Comparison of ENCODE assay signal across 10 cellular contexts in genomic region chr1:200780545-200781444, GRCh38.
A peak's percentile ranks its signal among the peaks of the same experiment; 100 is the strongest.
DNase-seq lines count a peak whose midpoint lies in the region; ATAC-seq and FAIRE-seq lines count a peak whose summit lies in the region.
"Had no signal": no experiment of that assay in that cellular context is flagged by ENCODE, and none has a peak within 500 bp of the region (broad histone marks: within the 10 kb centered on the region; RNA-seq: fewer than 3 reads in every experiment).

No MANE protein-coding gene starts in this region.

- no peak for ATAC-seq in GM18873 (IDR thresholded peaks at IDR 0.05; ENCODE audit: low FRiP score, unreplicated experiment)
- ATAC-seq in GM21526 (IDR thresholded peaks at IDR 0.05; ENCODE audit: low FRiP score, unreplicated experiment), result no peak

- FAIRE-seq in GM19239 (lab: Jason Lieb, UNC), result peak; percentile 84

- DNase-seq in GM19239 (ENCODE audit: insufficient read length, low spot score) (no peak), LoVo (ENCODE audit: low spot score) (peak; percentile 66), fibroblast of gingiva (ENCODE audit: low read depth) (peak; percentile 45), smooth muscle cell of the brain vasculature (ENCODE audit: low read depth, low spot score) (peak; percentile 15)
- DNase-seq in activated CD4-positive, alpha-beta T cell treated with anti-CD3 and anti-CD28 coated beads for 4 hours, result no peak
- DNase-seq: HCEC 1CT, NCI-H82, substantia nigra had no signal

Comparison
In these comparisons a context has a peak if more than half of its experiments do, and no peak if none do; other contexts are left out.
1. DNase-seq: peak in LoVo (single experiment), fibroblast of gingiva (single experiment) and smooth muscle cell of the brain vasculature (single experiment); none in GM19239 (single experiment) and activated CD4-positive, alpha-beta T cell treated with anti-CD3 and anti-CD28 coated beads for 4 hours (0 of 2).